11 cellular contexts compared by ENCODE assay signal in genomic region chr4:24105183-24106039, GRCh38.
DNase-seq lines count a peak whose midpoint lies in the region; ATAC-seq and TF ChIP-seq lines count a peak whose summit lies in the region.
"Had no signal": no experiment of that assay in that cellular context is flagged by ENCODE, and none has a peak within 500 bp of the region (broad histone marks: within the 10 kb centered on the region; RNA-seq: fewer than 3 reads in every experiment).

No MANE protein-coding gene starts in this region.

- H3K9me3 ChIP-seq in esophagus muscularis mucosa: no peaks in the 10 kb centered on the region
- no peaks in the 10 kb centered on the region for H3K9me3 ChIP-seq in MM.1S (replicated peaks; ENCODE audit: insufficient read depth, low read length)
- H3K9me3 ChIP-seq: BLaER1 treated with 17β-estradiol and CSF1 and Interleukin-3, amounts not matched to agents 10 nM and 100 nM had no signal

- intact Hi-C loops in esophagus muscularis mucosa (cut with DNase I): no loop called here

- H3K27me3 Mint-ChIP-seq in effector memory CD8-positive, alpha-beta T cell: no peaks in the 10 kb centered on the region

- DNase-seq in AG04449 (ENCODE audit: low read depth, low spot score) (peak; percentile 78), NCI-H446 treated with DMSO at 0.1 percent for 48 hours (lab: John Stamatoyannopoulos, UW) (peak; percentile 14), esophagus muscularis mucosa (ENCODE audit: extremely low spot score) (no peak), myocyte (ENCODE audit: low read depth) (peak; percentile 78), SHP77 (lab: John Stamatoyannopoulos, UW) (no peak), MM.1S (no peak)
- no peak for DNase-seq in effector memory CD8-positive, alpha-beta T cell
- DNase-seq: activated CD8-positive, alpha-beta memory T cell treated with anti-CD3 and anti-CD28 coated beads, Interleukin-2, amount 50 U/mL, for 4 hours; stimulated activated CD4-positive, alpha-beta T cell treated with anti-CD3 and anti-CD28 coated beads, Interleukin-4, amount 100 ng/mL, for 24 hours had no signal

- no peak overlapping the region for H2AFZ ChIP-seq in MM.1S (ENCODE audit: low read length)

- peaks cover 4 to 9% of the 10 kb centered on the region in 2 donors for H3K9me3 Mint-ChIP-seq in effector memory CD8-positive, alpha-beta T cell

- TF ChIP-seq POLR2A in esophagus muscularis mucosa (IDR thresholded peaks at IDR 0.05; ENCODE audit: low read depth): no peak

- H3K79me2 ChIP-seq in MM.1S (ENCODE audit: low read length): no peaks in the 10 kb centered on the region

- no peaks in the 10 kb centered on the region for H3K27me3 ChIP-seq in esophagus muscularis mucosa
- H3K27me3 ChIP-seq in MM.1S (replicated peaks; ENCODE audit: insufficient read depth, low read length): no peaks in the 10 kb centered on the region
- H3K27me3 ChIP-seq: BLaER1 treated with 17β-estradiol and CSF1 and Interleukin-3, amounts not matched to agents 10 nM and 100 nM had no signal

- no peak overlapping the region for H3K27ac Mint-ChIP-seq in effector memory CD8-positive, alpha-beta T cell

- H3K4me1 ChIP-seq in esophagus muscularis mucosa (peaks cover 16 to 36% (median 33%) of the 10 kb centered on the region in 4 donors), MM.1S (ENCODE audit: low read length) (peaks cover 3% of the 10 kb centered on the region; the same call in 1 of the 2 replicates)

- TF ChIP-seq CTCF in AG04449 (IDR thresholded peaks at IDR 0.05; ENCODE audit: insufficient read depth, low read length, missing control alignments): no peak
- no peak for TF ChIP-seq CTCF in esophagus muscularis mucosa (IDR thresholded peaks at IDR 0.05)
- no peak for TF ChIP-seq CTCF in MM.1S (IDR thresholded peaks at IDR 0.05; ENCODE audit: low read length)

- H3K9me2 ChIP-seq in MM.1S (replicated peaks; ENCODE audit: insufficient read depth, low read length): no peaks in the 10 kb centered on the region

- H3K36me3 Mint-ChIP-seq in effector memory CD8-positive, alpha-beta T cell (ENCODE audit: insufficient read depth): no peaks in the 10 kb centered on the region

- H3K9ac ChIP-seq in MM.1S (ENCODE audit: low read length): no peak overlapping the region
- H3K9ac ChIP-seq: BLaER1 treated with 17β-estradiol and CSF1 and Interleukin-3, amounts not matched to agents 10 nM and 100 nM had no signal

- no peak for TF ChIP-seq EP300 in esophagus muscularis mucosa (IDR thresholded peaks at IDR 0.05)

- CTCF ChIA-PET in AG04449 (lab: Yijun Ruan, JAX): interaction anchor here (1.2 kb wide), 1 partner anchor 15 kb away, joined by 4 read pairs; no protein-coding TSS in a partner anchor

- WGBS in esophagus muscularis mucosa: 61% methylated on average over 11 of the region's 11 CpGs

- no peaks in the 10 kb centered on the region for H3K4me1 Mint-ChIP-seq in effector memory CD8-positive, alpha-beta T cell (ENCODE audit: low read depth in 2 of 2)

- H3K36me3 ChIP-seq in esophagus muscularis mucosa (no peaks in the 10 kb centered on the region), MM.1S (replicated peaks; ENCODE audit: insufficient read depth, low read length) (no peaks in the 10 kb centered on the region)
- H3K36me3 ChIP-seq: BLaER1 treated with 17β-estradiol and CSF1 and Interleukin-3, amounts not matched to agents 10 nM and 100 nM had no signal

- H3K4me2 ChIP-seq in MM.1S (ENCODE audit: low read depth, low read length): no peak overlapping the region
- H3K4me2 ChIP-seq: BLaER1 treated with 17β-estradiol and CSF1 and Interleukin-3, amounts not matched to agents 10 nM and 100 nM had no signal

- ATAC-seq in effector memory CD8-positive, alpha-beta T cell (replicated peaks): no peak
- ATAC-seq in GM18858 (IDR thresholded peaks at IDR 0.05; ENCODE audit: unreplicated experiment): no peak

- no peaks in the 10 kb centered on the region for H4K20me1 ChIP-seq in MM.1S (ENCODE audit: insufficient read depth, low read length)
- H4K20me1 ChIP-seq: BLaER1 treated with 17β-estradiol and CSF1 and Interleukin-3, amounts not matched to agents 10 nM and 100 nM had no signal

- H3K4me3 ChIP-seq in AG04449 (ENCODE audit: low read depth, low read length) (no peak overlapping the region; the same call in 1 of the 2 replicates), esophagus muscularis mucosa (no peak overlapping the region), MM.1S (ENCODE audit: low read length) (no peak overlapping the region)
- H3K4me3 ChIP-seq: BLaER1 treated with 17β-estradiol and CSF1 and Interleukin-3, amounts not matched to agents 10 nM and 100 nM had no signal

- H3K27ac ChIP-seq in esophagus muscularis mucosa (replicated peaks in 1 of 4) (peak overlapping the region; percentile 18 to 68 (median 54)), MM.1S (ENCODE audit: low read length) (no peak overlapping the region)
- H3K27ac ChIP-seq: BLaER1 treated with 17β-estradiol and CSF1 and Interleukin-3, amounts not matched to agents 10 nM and 100 nM had no signal

- POLR2A ChIA-PET in AG04449 (lab: Yijun Ruan, JAX): interaction anchor here (0.6 kb wide), 1 partner anchor 32 kb away, joined by 4 read pairs; no protein-coding TSS in a partner anchor

- H3F3A ChIP-seq in MM.1S (ENCODE audit: insufficient read depth, low read length): no peaks in the 10 kb centered on the region

- H3K4me3 Mint-ChIP-seq in effector memory CD8-positive, alpha-beta T cell: no peak overlapping the region

Comparison
In these comparisons a context has a peak if more than half of its experiments do, and no peak if none do; other contexts are left out.
1. DNase-seq: peak in AG04449 (single experiment), NCI-H446 treated with DMSO at 0.1 percent for 48 hours (single experiment) and myocyte (single experiment); none in esophagus muscularis mucosa (single experiment), SHP77 (0 of 2), MM.1S (single experiment) and effector memory CD8-positive, alpha-beta T cell (0 of 3).